In the genomic region with DNA sequence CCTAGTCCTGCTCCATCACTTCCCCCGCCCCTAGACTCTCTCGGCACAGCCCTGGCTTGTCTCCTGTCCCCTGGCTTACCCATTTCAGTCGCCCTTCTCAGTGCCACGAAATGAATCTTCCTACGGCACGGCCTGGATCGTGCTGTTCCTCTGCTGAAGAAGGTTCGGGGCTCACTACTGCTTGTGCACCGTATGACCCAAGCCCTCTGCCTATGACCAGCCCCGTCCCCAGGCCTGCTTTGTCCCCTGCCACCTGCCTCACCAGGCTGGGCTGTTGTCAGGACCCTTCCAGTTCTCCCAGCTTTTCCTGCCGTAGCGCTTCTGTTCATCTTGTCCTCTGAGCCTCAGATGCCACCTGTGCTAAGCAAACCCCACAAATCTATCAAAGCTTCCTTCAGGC, we compare ENCODE assay signal across 31 cellular contexts.
"Had no signal": no experiment of that assay in that cellular context is flagged by ENCODE, and none has a peak within 500 bp of the region (broad histone marks: within the 10 kb centered on the region; RNA-seq: fewer than 3 reads in every experiment).

No MANE protein-coding gene starts in this region.

- H3K9me3 Mint-ChIP-seq: central memory CD8-positive, alpha-beta T cell; memory B cell; naive thymus-derived CD4-positive, alpha-beta T cell had no signal

- H3K4me1 Mint-ChIP-seq: central memory CD8-positive, alpha-beta T cell; immature natural killer cell had no signal

- H3K36me3 ChIP-seq: heart right ventricle, ovary, right lobe of liver, stomach, thyroid gland, upper lobe of right lung had no signal

- H3K36me3 Mint-ChIP-seq: memory B cell; naive thymus-derived CD4-positive, alpha-beta T cell had no signal

- H3K4me3 ChIP-seq: coronary artery, esophagus squamous epithelium, heart right ventricle, lung, ovary, right lobe of liver, stomach, thyroid gland, upper lobe of right lung, vagina had no signal

- DNase-seq: dermis blood vessel endothelial cell; effector memory CD4-positive, alpha-beta T cell; erythroblast; esophagus squamous epithelium; foreskin melanocyte; glutamatergic neuron; heart right ventricle; hypothalamus; immature natural killer cell; midbrain; naive thymus-derived CD4-positive, alpha-beta T cell; occipital lobe; ovary; posterior cingulate gyrus; retina; right lobe of liver; small intestine; stimulated activated CD4-positive, alpha-beta T cell treated with anti-CD3 and anti-CD28 coated beads, Interleukin-12 subunit alpha, Interleukin-12 subunit beta, amount 100 ng/mL, for 4 hours; stimulated activated CD4-positive, alpha-beta T cell treated with anti-CD3 and anti-CD28 coated beads, Interleukin-1b, Interleukin-23, amount 100 ng/mL, for 48 hours; stimulated activated CD4-positive, alpha-beta T cell treated with anti-CD3 and anti-CD28 coated beads, Interleukin-4, amount 100 ng/mL, for 1 hour; stimulated activated CD8-positive, alpha-beta memory T cell treated with anti-CD3 and anti-CD28 coated beads, Interleukin-4, amount 100 ng/mL, for 48 hours; stimulated activated naive CD4-positive, alpha-beta T cell treated with Interleukin-2 at 50 U/mL for 16 hours; stomach; thyroid gland; upper lobe of right lung had no signal

- ATAC-seq: heart right ventricle; left lobe of liver; naive thymus-derived CD4-positive, alpha-beta T cell; right lobe of liver; upper lobe of right lung had no signal

- H3K27ac Mint-ChIP-seq: memory B cell had no signal

- H3K4me3 Mint-ChIP-seq: central memory CD8-positive, alpha-beta T cell; immature natural killer cell; memory B cell; naive thymus-derived CD4-positive, alpha-beta T cell had no signal

- H3K27me3 ChIP-seq: esophagus squamous epithelium, heart right ventricle, ovary, right lobe of liver, stomach, thyroid gland, upper lobe of right lung, vagina had no signal

- H3K27ac ChIP-seq: coronary artery, esophagus squamous epithelium, heart right ventricle, ovary, right lobe of liver, stomach, thyroid gland, upper lobe of right lung, vagina had no signal

- H3K9me3 ChIP-seq: esophagus squamous epithelium, heart right ventricle, ovary, right lobe of liver, stomach, thyroid gland, upper lobe of right lung, vagina had no signal

- H3K4me1 ChIP-seq: right lobe of liver, upper lobe of right lung had no signal
